ENCODE assay signal across 10 cellular contexts in the genomic region with DNA sequence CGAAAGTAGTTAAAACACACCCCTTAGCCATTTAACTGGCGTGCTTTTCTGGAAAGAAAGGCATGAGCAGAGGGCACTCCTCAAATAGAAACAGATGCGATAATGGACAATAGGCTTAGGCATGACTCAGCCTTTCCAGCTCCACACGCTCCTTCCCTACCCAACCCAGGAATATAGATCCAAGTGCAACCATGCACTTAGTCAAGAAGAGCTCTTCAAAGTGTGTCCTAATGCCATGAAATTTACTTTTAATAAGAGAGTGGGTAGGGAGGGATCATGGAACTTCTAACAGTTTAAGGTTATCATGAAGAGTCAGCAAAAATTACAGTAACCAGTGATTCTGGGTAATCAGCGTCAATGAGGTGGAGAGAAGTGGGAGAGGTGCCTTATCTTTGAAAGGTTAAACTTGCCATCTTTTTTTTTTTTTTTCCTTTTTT.
A peak's percentile ranks its signal among the peaks of the same experiment; 100 is the strongest.
DNase-seq lines count a peak whose midpoint lies in the region; TF ChIP-seq lines count a peak whose summit lies in the region.
"Had no signal": no experiment of that assay in that cellular context is flagged by ENCODE, and none has a peak within 500 bp of the region (broad histone marks: within the 10 kb centered on the region; RNA-seq: fewer than 3 reads in every experiment).

No MANE protein-coding gene starts in this region.

- TF ChIP-seq CTCF in AG10803 (conservative IDR thresholded peaks at IDR 0.05; ENCODE audit: low read length), result no peak

- H3K36me3 ChIP-seq in HUES6 (ENCODE audit: control insufficient read depth, insufficient read depth, low read length), result no peaks in the 10 kb centered on the region
- H3K36me3 ChIP-seq: upper lobe of right lung had no signal

- H3K4me3 ChIP-seq in AG10803 (ENCODE audit: low read length) (no peak overlapping the region), HUES6 (ENCODE audit: low read depth, low read length) (no peak overlapping the region)
- H3K4me3 ChIP-seq: upper lobe of right lung had no signal

- peak overlapping the region; percentile 13 for H3K9ac ChIP-seq in HUES6 (ENCODE audit: low read length)

- DNase-seq in AG10803 (ENCODE audit: low read depth), result peak; percentile 85
- DNase-seq in astrocyte of the hippocampus (ENCODE audit: low read depth, low spot score), result peak; percentile 78
- DNase-seq in kidney glomerular epithelial cell (lab: John Stamatoyannopoulos, UW), result peak; percentile 14
- DNase-seq in activated effector memory CD4-positive, alpha-beta T cell treated with anti-CD3 and anti-CD28 coated beads, Interleukin-2, amount 50 U/mL, for 16 hours, result no peak
- no peak for DNase-seq in NCI-H446 treated with DMSO at 0.1 percent for 48 hours (lab: John Stamatoyannopoulos, UW)
- no peak for DNase-seq in GDM1 (lab: John Stamatoyannopoulos, UW)
- no peak for DNase-seq in activated effector memory CD4-positive, alpha-beta T cell treated with Interleukin-2 at 50 U/mL for 16 hours
- DNase-seq: hypothalamus, upper lobe of right lung had no signal

- no peak overlapping the region for H3K27ac ChIP-seq in HUES6 (ENCODE audit: low read depth, low read length)
- H3K27ac ChIP-seq: upper lobe of right lung had no signal

- peaks cover 15% of the 10 kb centered on the region; the same call in 1 of the 2 replicates for H3K4me1 ChIP-seq in HUES6 (ENCODE audit: control insufficient read depth, insufficient read depth, low read length)

- H3K9me3 ChIP-seq in HUES6 (ENCODE audit: control insufficient read depth, insufficient read depth, low read depth, low read length), result no peaks in the 10 kb centered on the region
- H3K9me3 ChIP-seq: upper lobe of right lung had no signal

- H3K27me3 ChIP-seq in HUES6 (ENCODE audit: control insufficient read depth, insufficient read depth, low read length), result no peaks in the 10 kb centered on the region

Comparison
In these comparisons a context has a peak if more than half of its experiments do, and no peak if none do; other contexts are left out.
1. DNase-seq: peak in AG10803 (single experiment), astrocyte of the hippocampus (single experiment) and kidney glomerular epithelial cell (single experiment); none in activated effector memory CD4-positive, alpha-beta T cell treated with anti-CD3 and anti-CD28 coated beads, Interleukin-2, amount 50 U/mL, for 16 hours (single experiment), NCI-H446 treated with DMSO at 0.1 percent for 48 hours (single experiment), GDM1 (single experiment) and activated effector memory CD4-positive, alpha-beta T cell treated with Interleukin-2 at 50 U/mL for 16 hours (single experiment).